Comparison of ENCODE assay signal across 8 cellular contexts in the genomic region with DNA sequence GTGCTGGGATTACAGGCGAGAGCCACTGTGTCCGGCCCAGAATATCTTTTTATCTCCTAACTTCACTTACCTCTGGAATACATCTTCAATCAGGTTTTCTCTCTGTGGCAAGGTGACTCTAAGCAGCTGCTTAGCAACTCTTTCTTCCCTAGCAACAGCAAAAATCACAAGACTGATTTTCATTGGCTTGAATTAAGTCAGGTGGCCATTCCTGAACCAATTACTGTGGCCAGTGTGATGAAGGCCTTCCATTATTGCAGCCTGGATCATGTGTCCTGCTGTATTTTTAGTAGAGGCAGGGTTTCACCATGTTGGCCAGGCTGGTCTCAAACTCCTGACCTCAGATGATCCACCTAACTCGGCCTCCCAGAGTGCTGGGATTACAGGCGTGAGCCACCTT. TPM values are rescaled to one million over a fixed set of nuclear protein-coding genes. Genes with fewer than 3 reads are reported as not detected.
DNase-seq lines count a peak whose midpoint lies in the region; ATAC-seq and TF ChIP-seq lines count a peak whose summit lies in the region.

No MANE protein-coding gene starts in this region.

- H3K9me2 ChIP-seq in Karpas-422 (replicated peaks; ENCODE audit: insufficient read depth, low read length) = no peaks in the 10 kb centered on the region
- H3K9me2 ChIP-seq in SK-N-SH = no peaks in the 10 kb centered on the region

- TF ChIP-seq RAD21 in SK-N-SH (IDR thresholded peaks at IDR 0.05; ENCODE audit: low read length) = no peak

- intact Hi-C loops in posterior cingulate gyrus (cut with DNase I) = no loop called here
- intact Hi-C loops in left ventricle myocardium inferior (cut with micrococcal nuclease) = no loop called here
- intact Hi-C loops in spleen (cut with DNase I; ENCODE audit: low total_unique reads) = loop anchor here (10.0 kb wide), 1 partner anchor 57 kb away; no protein-coding TSS in a partner anchor

- ATAC-seq in DND-41 (ENCODE audit: insufficient read depth, low read depth) = peak; percentile 75

- H3K4me3 ChIP-seq in DND-41 (ENCODE audit: low read depth in 1 of 2, low read length in 2 of 2) = no peak overlapping the region
- no peak overlapping the region for H3K4me3 ChIP-seq in Karpas-422 (ENCODE audit: low read length)
- no peak overlapping the region for H3K4me3 ChIP-seq in SK-N-SH (ENCODE audit: low read depth in 2 of 2, low read length in 1 of 2)
- no peak overlapping the region for H3K4me3 ChIP-seq in left ventricle myocardium inferior
- no peak overlapping the region for H3K4me3 ChIP-seq in spleen

- H2AFZ ChIP-seq in DND-41 (ENCODE audit: low read depth, low read length) (no peak overlapping the region), Karpas-422 (ENCODE audit: low read length) (no peak overlapping the region), SK-N-SH (ENCODE audit: low read depth) (no peak overlapping the region)

- CTCF ChIA-PET in SK-N-SH (lab: Yijun Ruan, JAX) = no interaction called here

- H4K20me1 ChIP-seq in DND-41 (ENCODE audit: insufficient read depth, low read length) = no peaks in the 10 kb centered on the region; the same call in 1 of the 2 replicates
- H4K20me1 ChIP-seq in Karpas-422 (ENCODE audit: insufficient read depth, low read depth, low read length) = no peaks in the 10 kb centered on the region
- no peaks in the 10 kb centered on the region for H4K20me1 ChIP-seq in SK-N-SH (ENCODE audit: insufficient read depth)

- WGBS in SK-N-SH (ENCODE audit: low lambda C conversion rate) = 91% methylated on average over 4 of the region's 4 CpGs
- WGBS in spleen, 5 donors = 88 to 92% (median 90%) methylated on average over 4 of the region's 4 CpGs

- H3K27ac ChIP-seq in DND-41 (ENCODE audit: low read length) = no peak overlapping the region
- no peak overlapping the region; the same call in 1 of the 2 replicates for H3K27ac ChIP-seq in Karpas-422 (ENCODE audit: low read length)
- H3K27ac ChIP-seq in SK-N-SH (ENCODE audit: low read depth in 2 of 2, low read length in 1 of 2) = no peak overlapping the region
- no peak overlapping the region for H3K27ac ChIP-seq in left ventricle myocardium inferior (replicated peaks)
- H3K27ac ChIP-seq in spleen = no peak overlapping the region

- H3K27me3 ChIP-seq in DND-41 (ENCODE audit: insufficient read depth, low read length, poor library complexity) (no peaks in the 10 kb centered on the region), Karpas-422 (ENCODE audit: low read length) (no peaks in the 10 kb centered on the region), SK-N-SH (ENCODE audit: insufficient read depth) (no peaks in the 10 kb centered on the region), left ventricle myocardium inferior (ENCODE audit: low read depth) (peaks cover 22% of the 10 kb centered on the region), spleen (replicated peaks in 1 of 7) (peaks cover 0 to 30% (median 13%) of the 10 kb centered on the region in 7 donors)

- H3K4me2 ChIP-seq in DND-41 (ENCODE audit: insufficient read depth, low read length) = no peak overlapping the region
- peak overlapping the region; percentile 28 for H3K4me2 ChIP-seq in Karpas-422 (ENCODE audit: low read depth, low read length, poor library complexity, severe bottlenecking)
- H3K4me2 ChIP-seq in SK-N-SH = no peak overlapping the region

- H3K9ac ChIP-seq in DND-41 (ENCODE audit: low read depth, low read length) (no peak overlapping the region), Karpas-422 (ENCODE audit: low read length) (no peak overlapping the region), SK-N-SH (no peak overlapping the region)

- no peak for DNase-seq in DND-41
- peak; percentile 95 for DNase-seq in Karpas-422
- DNase-seq in SK-N-SH = peak; percentile 58
- DNase-seq in glomerular visceral epithelial cell (ENCODE audit: extremely low spot score) = peak; percentile 69
- no peak for DNase-seq in posterior cingulate gyrus
- DNase-seq in HK-2 (ENCODE audit: unreplicated experiment) = no peak
- DNase-seq in left ventricle myocardium inferior = no peak
- DNase-seq in spleen = no peak

- H3K9me3 ChIP-seq in DND-41 (ENCODE audit: insufficient read depth, low read length, severe bottlenecking) = no peaks in the 10 kb centered on the region
- no peaks in the 10 kb centered on the region for H3K9me3 ChIP-seq in Karpas-422 (ENCODE audit: low read length)
- no peaks in the 10 kb centered on the region for H3K9me3 ChIP-seq in SK-N-SH
- no peaks in the 10 kb centered on the region for H3K9me3 ChIP-seq in left ventricle myocardium inferior (replicated peaks)
- peaks cover 0 to 6% (median 0%) of the 10 kb centered on the region in 8 donors for H3K9me3 ChIP-seq in spleen

- TF ChIP-seq POLR2A in spleen (IDR thresholded peaks at IDR 0.05) = no peak

- H3K4me1 ChIP-seq in DND-41 (ENCODE audit: insufficient read depth, low read length) (peaks cover 5% of the 10 kb centered on the region), Karpas-422 (ENCODE audit: low read length) (peaks cover 18% of the 10 kb centered on the region), SK-N-SH (ENCODE audit: control insufficient read depth in 1 of 2, insufficient read depth in 2 of 2, low read depth in 1 of 2, low read length in 1 of 2) (peaks cover 0 to under 1% of the 10 kb centered on the region in 2 experiments; a peak in 1 of 4 replicates), left ventricle myocardium inferior (peaks cover 7% of the 10 kb centered on the region), spleen (peaks cover 6 to 14% (median 7%) of the 10 kb centered on the region in 6 donors)

- H3K79me2 ChIP-seq in DND-41 (ENCODE audit: insufficient read depth, low read length) (no peaks in the 10 kb centered on the region), Karpas-422 (ENCODE audit: low read length) (no peaks in the 10 kb centered on the region), SK-N-SH (ENCODE audit: insufficient read depth) (no peaks in the 10 kb centered on the region)

- peaks cover 8% of the 10 kb centered on the region for H3F3A ChIP-seq in SK-N-SH (replicated peaks; ENCODE audit: insufficient read depth)

- H3K36me3 ChIP-seq in DND-41 (ENCODE audit: insufficient read depth, low read length) = peaks cover 15% of the 10 kb centered on the region
- no peaks in the 10 kb centered on the region for H3K36me3 ChIP-seq in Karpas-422 (ENCODE audit: insufficient read depth, low read length)
- peaks cover 0 to 5% of the 10 kb centered on the region in 2 experiments for H3K36me3 ChIP-seq in SK-N-SH (replicated peaks in 1 of 2; ENCODE audit: control insufficient read depth in 1 of 2, insufficient read depth in 2 of 2, low read length in 1 of 2)
- peaks cover 4% of the 10 kb centered on the region for H3K36me3 ChIP-seq in left ventricle myocardium inferior
- peaks cover 0 to 45% (median 26%) of the 10 kb centered on the region in 6 donors for H3K36me3 ChIP-seq in spleen

- TF ChIP-seq EP300 in SK-N-SH (IDR thresholded peaks at IDR 0.05; ENCODE audit: borderline replicate concordance in 1 of 2, low read depth in 1 of 2, low read length in 1 of 2) = no peak

- POLR2A ChIA-PET in SK-N-SH (lab: Yijun Ruan, JAX) = no interaction called here

- no peak for TF ChIP-seq CTCF in DND-41 (IDR thresholded peaks at IDR 0.05; ENCODE audit: borderline replicate concordance, extremely low read depth, low read length, poor library complexity, severe bottlenecking)
- no peak for TF ChIP-seq CTCF in SK-N-SH (IDR thresholded peaks at IDR 0.05)
- TF ChIP-seq CTCF in left ventricle myocardium inferior (IDR thresholded peaks at IDR 0.05; ENCODE audit: borderline replicate concordance) = no peak
- TF ChIP-seq CTCF in spleen (IDR thresholded peaks at IDR 0.05 in 8 of 11, conservative IDR thresholded peaks at IDR 0.05 in 3 of 11) = no peak

TF ChIP-seq in SK-N-SH, 30 proteins besides CTCF, POLR2A, EP300 and RAD21 (continues in another document):
- TF ChIP-seq, protein P1, sequence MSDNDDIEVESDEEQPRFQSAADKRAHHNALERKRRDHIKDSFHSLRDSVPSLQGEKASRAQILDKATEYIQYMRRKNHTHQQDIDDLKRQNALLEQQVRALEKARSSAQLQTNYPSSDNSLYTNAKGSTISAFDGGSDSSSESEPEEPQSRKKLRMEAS (IDR thresholded peaks at IDR 0.05; ENCODE audit: low read depth) = no peak
- no peak for TF ChIP-seq NRF1 (IDR thresholded peaks at IDR 0.05; ENCODE audit: low read depth, low read length)
- TF ChIP-seq, protein P2, sequence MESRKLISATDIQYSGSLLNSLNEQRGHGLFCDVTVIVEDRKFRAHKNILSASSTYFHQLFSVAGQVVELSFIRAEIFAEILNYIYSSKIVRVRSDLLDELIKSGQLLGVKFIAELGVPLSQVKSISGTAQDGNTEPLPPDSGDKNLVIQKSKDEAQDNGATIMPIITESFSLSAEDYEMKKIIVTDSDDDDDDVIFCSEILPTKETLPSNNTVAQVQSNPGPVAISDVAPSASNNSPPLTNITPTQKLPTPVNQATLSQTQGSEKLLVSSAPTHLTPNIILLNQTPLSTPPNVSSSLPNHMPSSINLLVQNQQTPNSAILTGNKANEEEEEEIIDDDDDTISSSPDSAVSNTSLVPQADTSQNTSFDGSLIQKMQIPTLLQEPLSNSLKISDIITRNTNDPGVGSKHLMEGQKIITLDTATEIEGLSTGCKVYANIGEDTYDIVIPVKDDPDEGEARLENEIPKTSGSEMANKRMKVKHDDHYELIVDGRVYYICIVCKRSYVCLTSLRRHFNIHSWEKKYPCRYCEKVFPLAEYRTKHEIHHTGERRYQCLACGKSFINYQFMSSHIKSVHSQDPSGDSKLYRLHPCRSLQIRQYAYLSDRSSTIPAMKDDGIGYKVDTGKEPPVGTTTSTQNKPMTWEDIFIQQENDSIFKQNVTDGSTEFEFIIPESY (IDR thresholded peaks at IDR 0.05; ENCODE audit: borderline replicate concordance, low read depth) = no peak
- no peak for TF ChIP-seq JUND (IDR thresholded peaks at IDR 0.05)
- TF ChIP-seq RXRA (IDR thresholded peaks at IDR 0.05; ENCODE audit: borderline replicate concordance, low read depth) = no peak

RNA-seq across cellular contexts. Expression of a gene that starts 9.0 kb away (rescaled TPM):
- 9.6 and 25.9 TPM in 2 replicates for total RNA-seq in Karpas-422 (2014; rRNA removed; shearing (Covaris generic); ENCODE audit: low replicate concordance)
- polyA plus RNA-seq in SK-N-SH (2012; rRNA removed) = 15.9 and 24.8 TPM in 2 replicates
- 6.8 and 12.4 TPM in 2 replicates for polyA plus RNA-seq in SK-N-SH (2012; cell fraction: cytosol; rRNA removed)
- 185 and 324 TPM in 2 replicates for polyA plus RNA-seq in SK-N-SH (2012; cell fraction: nucleus; rRNA removed)
- total RNA-seq in left ventricle myocardium inferior = 260 TPM
- total RNA-seq in spleen = 100 to 1,000 TPM in 6 of 7 donors, 10 to 100 TPM in 1; 66.0 to 197 (median 186) TPM
- polyA plus RNA-seq in spleen = 100 to 1,000 TPM in 1 of 3 donors, 10 to 100 TPM in 2; 26.5 to 107 (median 34.3) TPM

RNA-seq across cellular contexts. Expression of a gene that starts 15.5 kb away (rescaled TPM):
- 49.7 and 98.2 TPM in 2 replicates for total RNA-seq in Karpas-422 (2014; rRNA removed; shearing (Covaris generic); ENCODE audit: low replicate concordance)
- polyA plus RNA-seq in SK-N-SH (2012; rRNA removed) (49.1 and 62.7 TPM in 2 replicates), spleen (100 to 1,000 TPM; 102 to 164 (median 152) TPM)
- 18.1 and 37.6 TPM in 2 replicates for polyA plus RNA-seq in SK-N-SH (2012; cell fraction: cytosol; rRNA removed)
- polyA plus RNA-seq in SK-N-SH (2012; cell fraction: nucleus; rRNA removed) = 93.4 and 94.6 TPM in 2 replicates
- total RNA-seq in left ventricle myocardium inferior (14.8 TPM), spleen (100 to 1,000 TPM; 127 to 282 (median 151) TPM)

Comparison
In these comparisons a context has a peak if more than half of its experiments do, and no peak if none do; other contexts are left out.
1. DNase-seq: peak in Karpas-422 (single experiment), SK-N-SH (single experiment) and glomerular visceral epithelial cell (single experiment); none in DND-41 (single experiment), posterior cingulate gyrus (0 of 10), HK-2 (single experiment), left ventricle myocardium inferior (single experiment) and spleen (single experiment).